In the genomic region with DNA sequence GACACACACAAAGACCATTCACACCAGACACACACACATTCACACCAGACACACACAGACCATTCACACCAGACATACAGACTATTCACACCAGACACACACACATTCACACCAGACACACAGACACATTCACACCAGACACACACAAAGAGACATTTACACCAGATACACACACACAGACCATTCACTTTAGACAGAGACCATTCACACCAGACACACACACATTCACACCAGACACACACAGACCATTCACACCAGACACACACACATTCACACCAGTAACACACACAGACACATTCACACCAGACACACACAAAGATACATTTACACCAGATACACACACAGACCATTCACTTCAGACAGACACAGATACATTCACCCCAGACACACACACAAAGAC, we compare ENCODE assay signal across 25 cellular contexts. TPM values are rescaled to one million over a fixed set of nuclear protein-coding genes. Genes with fewer than 3 reads are reported as not detected.
"Had no signal": no experiment of that assay in that cellular context is flagged by ENCODE, and none has a peak within 500 bp of the region (broad histone marks: within the 10 kb centered on the region; RNA-seq: fewer than 3 reads in every experiment).

No MANE protein-coding gene starts in this region.

- DNase-seq: effector CD4-positive, alpha-beta T cell; foreskin fibroblast; gastrocnemius medialis; head of caudate nucleus; natural killer cell; stimulated activated CD4-positive, alpha-beta T cell treated with anti-CD3 and anti-CD28 coated beads, Interleukin-12 subunit alpha, Interleukin-12 subunit beta, amount 100 ng/mL, for 4 hours; stimulated activated CD4-positive, alpha-beta T cell treated with anti-CD3 and anti-CD28 coated beads, Interleukin-1b, Interleukin-23, amount 100 ng/mL, for 48 hours; stimulated activated CD4-positive, alpha-beta T cell treated with anti-CD3 and anti-CD28 coated beads, Interleukin-4, amount 100 ng/mL, for 1 hour; stimulated activated CD8-positive, alpha-beta memory T cell treated with anti-CD3 and anti-CD28 coated beads, Interleukin-4, amount 100 ng/mL, for 48 hours; stimulated activated naive CD4-positive, alpha-beta T cell; stimulated activated naive CD8-positive, alpha-beta T cell treated with anti-CD3 and anti-CD28 coated beads, Interleukin-15, amount 100 ng/mL, for 72 hours; transverse colon; upper lobe of right lung had no signal

- H3K9me3 ChIP-seq: gastrocnemius medialis, neutrophil, suprapubic skin, transverse colon, upper lobe of right lung, vagina had no signal

- H2AFZ ChIP-seq: parathyroid adenoma had no signal

- H3K9ac ChIP-seq: parathyroid adenoma had no signal

- H3K79me2 ChIP-seq: parathyroid adenoma had no signal

- ATAC-seq: gastrocnemius medialis; left lobe of liver; natural killer cell; sciatic nerve; stimulated activated naive CD8-positive, alpha-beta T cell treated with anti-CD3 and anti-CD28 coated beads, Interleukin-15, amount 100 ng/mL, for 72 hours; upper lobe of right lung had no signal

- FAIRE-seq: keratinocyte had no signal

- H3K27me3 ChIP-seq: vagina had no signal

- H3K4me3 ChIP-seq: gastrocnemius medialis, lung, smooth muscle cell, suprapubic skin, transverse colon, upper lobe of right lung, vagina had no signal

- H3K4me2 ChIP-seq: smooth muscle cell had no signal

- H3K27ac ChIP-seq: gastrocnemius medialis, neutrophil, parathyroid adenoma, suprapubic skin, transverse colon, upper lobe of right lung, vagina had no signal

- H3K36me3 ChIP-seq: gastrocnemius medialis, neutrophil, suprapubic skin, transverse colon, upper lobe of right lung, vagina had no signal

- H3K4me1 ChIP-seq: gastrocnemius medialis, parathyroid adenoma had no signal

RNA-seq across cellular contexts. Expression of a gene that starts 29.0 kb away (rescaled TPM):
- total RNA-seq: glomerular endothelial cell, progenitor cell of endocrine pancreas, smooth muscle cell had no signal
- polyA plus RNA-seq: keratinocyte, neural cell had no signal
